ENCODE assay signal across 21 cellular contexts in the genomic region with DNA sequence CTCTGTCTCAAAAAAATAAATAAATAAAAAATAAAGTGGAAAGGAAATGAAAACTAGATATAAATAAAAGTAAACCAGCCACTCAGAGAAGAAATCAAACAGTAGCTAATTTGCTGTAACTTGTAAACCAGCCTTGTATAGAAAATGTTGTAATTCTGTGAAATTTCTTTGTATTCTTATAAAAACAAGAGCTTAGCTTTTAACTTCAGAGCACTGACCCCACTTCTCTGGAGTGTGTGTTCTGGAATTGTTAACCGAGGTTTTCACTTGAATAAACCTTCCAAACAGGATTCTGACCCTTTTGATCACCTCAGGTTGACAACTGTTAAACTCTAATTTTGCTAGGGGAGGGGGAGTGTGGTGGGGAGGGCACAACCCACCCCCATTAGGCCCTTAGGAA.
DNase-seq lines count a peak whose midpoint lies in the region; ATAC-seq, FAIRE-seq and TF ChIP-seq lines count a peak whose summit lies in the region.
"Had no signal": no experiment of that assay in that cellular context is flagged by ENCODE, and none has a peak within 500 bp of the region (broad histone marks: within the 10 kb centered on the region; RNA-seq: fewer than 3 reads in every experiment).

No MANE protein-coding gene starts in this region.

- POLR2A ChIA-PET in K562 (lab: Yijun Ruan, JAX), result interaction anchor here (1.1 kb wide), 1 partner anchor 14 kb away, joined by 3 read pairs; no protein-coding TSS in a partner anchor

- H3K9ac ChIP-seq in K562 (ENCODE audit: insufficient read depth in 1 of 2, low read depth in 2 of 2, low read length in 2 of 2), result no peak overlapping the region
- no peak overlapping the region for H3K9ac ChIP-seq in mesenchymal stem cell (ENCODE audit: low read length)
- no peak overlapping the region for H3K9ac ChIP-seq in trophoblast cell (ENCODE audit: low read length)
- H3K9ac ChIP-seq: BLaER1 treated with 17β-estradiol and CSF1 and Interleukin-3, amounts not matched to agents 10 nM and 100 nM had no signal

- H2BK120ac ChIP-seq in mesenchymal stem cell (ENCODE audit: low read depth, low read length), result no peak overlapping the region
- H2BK120ac ChIP-seq in trophoblast cell (ENCODE audit: insufficient read depth, low read length, poor library complexity), result no peak overlapping the region

- no peak for FAIRE-seq in K562 (lab: Jason Lieb, UNC)
- FAIRE-seq: A549, D721Med, G401.6, GM12891, GM19239 had no signal

- no peak overlapping the region for H3K4me3 ChIP-seq in K562
- H3K4me3 ChIP-seq in mesenchymal stem cell (ENCODE audit: insufficient read depth in 1 of 2, low read depth in 1 of 2, low read length in 2 of 2), result no peak overlapping the region
- no peak overlapping the region for H3K4me3 ChIP-seq in trophoblast cell (ENCODE audit: low read depth, low read length)
- H3K4me3 ChIP-seq: A549; BLaER1 treated with 17β-estradiol and CSF1 and Interleukin-3, amounts not matched to agents 10 nM and 100 nM had no signal

- CTCF ChIA-PET in K562 (lab: Yijun Ruan, JAX; ENCODE audit: low intra/inter-chr PET ratio), result no interaction called here

- no peak overlapping the region for H4K12ac ChIP-seq in trophoblast cell (ENCODE audit: low read depth, low read length)

- H3K9me1 ChIP-seq in K562 (ENCODE audit: control insufficient read depth, insufficient read depth, low read length), result no peaks in the 10 kb centered on the region

- H3K18ac ChIP-seq in mesenchymal stem cell (ENCODE audit: low read depth in 1 of 2, low read length in 2 of 2) (no peak overlapping the region), trophoblast cell (ENCODE audit: low read length) (no peak overlapping the region)

- TF ChIP-seq POLR2A in K562 (conservative IDR thresholded peaks at IDR 0.05), result no peak

- no peak for TF ChIP-seq EP300 in K562 (IDR thresholded peaks at IDR 0.05; ENCODE audit: low read length)

- no peak for TF ChIP-seq CTCF in K562 (IDR thresholded peaks at IDR 0.05 in 2 of 3, conservative IDR thresholded peaks at IDR 0.05 in 1 of 3; ENCODE audit: insufficient read depth in 2 of 3, low read depth in 1 of 3, low read length in 3 of 3)

- H2BK15ac ChIP-seq in mesenchymal stem cell (ENCODE audit: low read depth, poor library complexity, severe bottlenecking), result no peak overlapping the region

- H3K9me3 ChIP-seq in K562 (replicated peaks; ENCODE audit: control insufficient read depth, insufficient read depth, low read depth, low read length) (no peaks in the 10 kb centered on the region), mesenchymal stem cell (ENCODE audit: control insufficient read depth, low read length) (peaks cover 4% of the 10 kb centered on the region), trophoblast cell (ENCODE audit: insufficient read depth, low read depth, low read length) (peaks cover 2% of the 10 kb centered on the region)
- H3K9me3 ChIP-seq: A549 had no signal

- no peak for DNase-seq in K562 (ENCODE audit: extremely low read depth in 1 of 4, low spot score in 3 of 4)
- no peak for DNase-seq in mesenchymal stem cell
- DNase-seq in trophoblast cell, result no peak
- DNase-seq: AML-193; Caco-2; Calu3; CD4-positive, alpha-beta T cell; CD8-positive, alpha-beta T cell; DMS79 treated with DMSO at 0.1 percent for 48 hours; GF-D8 had no signal

- H4K8ac ChIP-seq in mesenchymal stem cell (ENCODE audit: low read length) (no peak overlapping the region), trophoblast cell (ENCODE audit: low read depth, low read length) (no peak overlapping the region)

- H2AFZ ChIP-seq in K562 (ENCODE audit: low read depth, low read length) (peak overlapping the region; percentile 9; the same call in 1 of the 2 replicates), mesenchymal stem cell (ENCODE audit: low read depth, low read length) (no peak overlapping the region), trophoblast cell (ENCODE audit: insufficient read depth, low read length, poor library complexity) (no peak overlapping the region)

- H3K79me2 ChIP-seq in K562 (ENCODE audit: control insufficient read depth, insufficient read depth, low read length) (no peaks in the 10 kb centered on the region), trophoblast cell (ENCODE audit: control insufficient read depth, insufficient read depth, low read length, poor library complexity) (peaks cover 5% of the 10 kb centered on the region)

- no peak overlapping the region for H3K4me2 ChIP-seq in K562 (ENCODE audit: insufficient read depth, low read length)
- no peak overlapping the region for H3K4me2 ChIP-seq in mesenchymal stem cell (ENCODE audit: low read length, poor library complexity, severe bottlenecking)
- no peak overlapping the region for H3K4me2 ChIP-seq in trophoblast cell (ENCODE audit: low read length)
- H3K4me2 ChIP-seq: A549; BLaER1 treated with 17β-estradiol and CSF1 and Interleukin-3, amounts not matched to agents 10 nM and 100 nM had no signal

- H4K20me1 ChIP-seq in K562 (replicated peaks; ENCODE audit: control insufficient read depth, insufficient read depth, low read length), result no peaks in the 10 kb centered on the region
- H4K20me1 ChIP-seq: BLaER1 treated with 17β-estradiol and CSF1 and Interleukin-3, amounts not matched to agents 10 nM and 100 nM had no signal

- ATAC-seq in K562, result no peak
- no peak for ATAC-seq in HG03378 (IDR thresholded peaks at IDR 0.05; ENCODE audit: unreplicated experiment)
- ATAC-seq in GM21529 (IDR thresholded peaks at IDR 0.05; ENCODE audit: unreplicated experiment), result no peak
- no peak for ATAC-seq in HG03135 (IDR thresholded peaks at IDR 0.05; ENCODE audit: unreplicated experiment)
- ATAC-seq: A549; CD8-positive, alpha-beta T cell had no signal

- H3K23ac ChIP-seq in mesenchymal stem cell (ENCODE audit: low read length in 2 of 2) (no peak overlapping the region), trophoblast cell (ENCODE audit: low read length) (no peak overlapping the region)

- H3K4ac ChIP-seq in mesenchymal stem cell (ENCODE audit: low read depth in 1 of 2, low read length in 2 of 2) (no peak overlapping the region), trophoblast cell (ENCODE audit: low read depth, low read length) (no peak overlapping the region)

- H3K4me1 ChIP-seq in K562 (replicated peaks in 1 of 2; ENCODE audit: control insufficient read depth in 2 of 2, insufficient read depth in 2 of 2, low read length in 2 of 2) (no peaks in the 10 kb centered on the region; a peak in 1 of 5 replicates), mesenchymal stem cell (ENCODE audit: control insufficient read depth, insufficient read depth, low read depth, low read length) (peaks cover 5% of the 10 kb centered on the region), trophoblast cell (ENCODE audit: control insufficient read depth in 1 of 2, insufficient read depth in 2 of 2, low read length in 2 of 2) (peaks cover 5 to 8% of the 10 kb centered on the region in 2 experiments)
- H3K4me1 ChIP-seq: A549 had no signal

- H2BK5ac ChIP-seq in mesenchymal stem cell (ENCODE audit: low read depth, low read length, poor library complexity, severe bottlenecking), result no peak overlapping the region
- no peak overlapping the region for H2BK5ac ChIP-seq in trophoblast cell (ENCODE audit: low read depth, low read length, poor library complexity)

- H3K27me3 ChIP-seq in K562 (ENCODE audit: control insufficient read depth in 2 of 2, insufficient read depth in 2 of 2, low read length in 2 of 2) (no peaks in the 10 kb centered on the region), mesenchymal stem cell (ENCODE audit: control insufficient read depth in 1 of 2, insufficient read depth in 1 of 2, low read length in 2 of 2) (no peaks in the 10 kb centered on the region), trophoblast cell (ENCODE audit: insufficient read depth, low read length) (no peaks in the 10 kb centered on the region)
- H3K27me3 ChIP-seq: BLaER1 treated with 17β-estradiol and CSF1 and Interleukin-3, amounts not matched to agents 10 nM and 100 nM had no signal

- no peaks in the 10 kb centered on the region for H3K36me3 ChIP-seq in K562 (ENCODE audit: control insufficient read depth, insufficient read depth, low read length)
- no peaks in the 10 kb centered on the region for H3K36me3 ChIP-seq in mesenchymal stem cell (ENCODE audit: control insufficient read depth in 1 of 2, insufficient read depth in 2 of 2, low read depth in 1 of 2, low read length in 2 of 2)
- peaks cover 0 to 2% of the 10 kb centered on the region in 2 experiments for H3K36me3 ChIP-seq in trophoblast cell (ENCODE audit: control insufficient read depth in 1 of 2, insufficient read depth in 2 of 2, low read length in 2 of 2)
- H3K36me3 ChIP-seq: BLaER1 treated with 17β-estradiol and CSF1 and Interleukin-3, amounts not matched to agents 10 nM and 100 nM had no signal

- intact Hi-C loops in K562 (cut with micrococcal nuclease), result no loop called here

- in situ Hi-C loops in K562 (cut with MboI), result no loop called here

- no peaks in the 10 kb centered on the region for H3K79me1 ChIP-seq in mesenchymal stem cell (replicated peaks; ENCODE audit: low read length, poor library complexity, severe bottlenecking)
- peaks cover 22% of the 10 kb centered on the region for H3K79me1 ChIP-seq in trophoblast cell (ENCODE audit: low read length)

- H2BK12ac ChIP-seq in mesenchymal stem cell (ENCODE audit: low read length in 2 of 2), result no peak overlapping the region
- H2BK12ac ChIP-seq in trophoblast cell (ENCODE audit: low read length), result no peak overlapping the region

- H3K14ac ChIP-seq in mesenchymal stem cell (ENCODE audit: low read length in 2 of 2) (no peak overlapping the region), trophoblast cell (ENCODE audit: low read length) (no peak overlapping the region)

- BruUV-seq in K562 (replicated peaks; lab: Mats Ljungman, UMichigan), result no TSS peak

- no peak for TF ChIP-seq RAD21 in K562 (CRISPR knock-in tag; conservative IDR thresholded peaks at IDR 0.05 in 1 of 2, IDR thresholded peaks at IDR 0.05 in 1 of 2)

- H2AK5ac ChIP-seq in mesenchymal stem cell (ENCODE audit: low read length, severe bottlenecking) (no peak overlapping the region), trophoblast cell (ENCODE audit: low read length) (no peak overlapping the region)

- 12% methylated on average over 1 of the region's 1 CpG for WGBS in K562 (ENCODE audit: insufficient coverage, low coverage, missing lambda C conversion rate)
- no CpG with 5 or more reads among the region's 1 CpG for WGBS in mesenchymal stem cell
- no CpG with 5 or more reads among the region's 1 CpG for WGBS in trophoblast cell (ENCODE audit: extremely low coverage, insufficient coverage, insufficient read length)

- H3K27ac ChIP-seq in K562 (ENCODE audit: extremely low read depth, low read depth, low read length) (no peak overlapping the region), mesenchymal stem cell (ENCODE audit: low read length, poor library complexity, severe bottlenecking) (peak overlapping the region; percentile 59), trophoblast cell (ENCODE audit: low read depth, low read length) (no peak overlapping the region)
- H3K27ac ChIP-seq: 22Rv1; A549; BLaER1 treated with 17β-estradiol and CSF1 and Interleukin-3, amounts not matched to agents 10 nM and 100 nM; C4-2B had no signal

- H4K91ac ChIP-seq in mesenchymal stem cell (ENCODE audit: low read length) (no peak overlapping the region), trophoblast cell (ENCODE audit: low read depth, low read length) (peak overlapping the region; percentile 28)

TF ChIP-seq in K562, 482 proteins besides CTCF, POLR2A, EP300 and RAD21 (continues in another document):
- no peak for TF ChIP-seq LARP7 (IDR thresholded peaks at IDR 0.05)
